Comparison of ENCODE assay signal across 17 cellular contexts in the genomic region with DNA sequence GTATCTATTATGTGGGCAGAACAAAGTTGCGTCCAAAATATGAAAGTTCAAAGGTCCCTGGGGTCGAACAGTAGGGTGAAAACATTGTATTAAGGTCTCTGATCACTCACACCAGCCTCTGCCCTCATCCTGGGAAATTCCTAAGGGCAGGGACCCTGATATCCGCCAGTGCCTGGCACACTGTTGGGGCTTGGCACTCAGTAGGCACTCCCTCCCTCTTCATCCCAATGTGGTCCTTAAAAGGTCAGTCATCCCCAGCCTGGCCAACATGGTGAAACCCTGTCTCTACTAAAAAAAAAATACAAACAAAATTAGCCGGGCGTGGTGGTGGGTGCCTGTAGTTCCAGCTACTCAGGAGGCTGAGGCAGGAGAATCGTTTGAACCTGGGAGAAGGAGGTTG. TPM values are rescaled to one million over a fixed set of nuclear protein-coding genes. Genes with fewer than 3 reads are reported as not detected.
DNase-seq lines count a peak whose midpoint lies in the region; ATAC-seq lines count a peak whose summit lies in the region.
"Had no signal": no experiment of that assay in that cellular context is flagged by ENCODE, and none has a peak within 500 bp of the region (broad histone marks: within the 10 kb centered on the region; RNA-seq: fewer than 3 reads in every experiment).

No MANE protein-coding gene starts in this region.

- DNase-seq in activated naive CD8-positive, alpha-beta T cell treated with anti-CD3 and anti-CD28 coated beads, Interleukin-2, amount 50 U/mL, for 24 hours, result no peak
- no peak for DNase-seq in activated naive CD8-positive, alpha-beta T cell treated with anti-CD3 and anti-CD28 coated beads for 36 hours
- DNase-seq in mesenteric fat pad (ENCODE audit: low spot score) (peak; percentile 45), SW480 (ENCODE audit: low spot score) (no peak)
- no peak for DNase-seq in stimulated activated naive B cell treated with anti-CD40 and anti-IgM and Interleukin-4, amounts not matched to agents 10 μg/mL and 1 μg/mL and 100 μg/mL, for 72 hours
- DNase-seq in activated T-helper 2 cell treated with anti-CD3 and anti-CD28 coated beads, Interferon-gamma antibody, Interleukin-2, Interleukin-4, amounts not matched to agents 10 μg/mL and 5 μg/mL and 100 μg/mL, durations not matched to agents 14 hours and 24 hours and 36 hours (ENCODE audit: low spot score), result no peak
- DNase-seq: AML-193; Caco-2; Calu3; CD4-positive, alpha-beta T cell; CD8-positive, alpha-beta T cell; DMS79 treated with DMSO at 0.1 percent for 48 hours; GF-D8 had no signal

- no peak for ATAC-seq in activated naive CD8-positive, alpha-beta T cell treated with anti-CD3 and anti-CD28 coated beads, Interleukin-2, amount 50 U/mL, for 24 hours
- no peak for ATAC-seq in stimulated activated naive B cell treated with anti-CD40 and anti-IgM and Interleukin-4, amounts not matched to agents 10 μg/mL and 1 μg/mL and 100 μg/mL, for 72 hours (replicated peaks)
- ATAC-seq in HG02798 (IDR thresholded peaks at IDR 0.05; ENCODE audit: poor library complexity, unreplicated experiment), result no peak
- ATAC-seq: A549; CD8-positive, alpha-beta T cell had no signal

- H3K36me3 Mint-ChIP-seq in activated naive CD8-positive, alpha-beta T cell treated with anti-CD3 and anti-CD28 coated beads, Interleukin-2, amount 50 U/mL, for 24 hours (ENCODE audit: low read depth), result peaks cover 6% of the 10 kb centered on the region
- peaks cover 21% of the 10 kb centered on the region for H3K36me3 Mint-ChIP-seq in activated naive CD8-positive, alpha-beta T cell treated with anti-CD3 and anti-CD28 coated beads for 36 hours
- peaks cover 20 to 23% of the 10 kb centered on the region in 2 donors for H3K36me3 Mint-ChIP-seq in stimulated activated naive B cell treated with anti-CD40 and anti-IgM and Interleukin-4, amounts not matched to agents 10 μg/mL and 1 μg/mL and 100 μg/mL, for 72 hours
- peaks cover 29% of the 10 kb centered on the region for H3K36me3 Mint-ChIP-seq in activated T-helper 2 cell treated with anti-CD3 and anti-CD28 coated beads, Interferon-gamma antibody, Interleukin-2, Interleukin-4, amounts not matched to agents 10 μg/mL and 5 μg/mL and 100 μg/mL, durations not matched to agents 14 hours and 24 hours and 36 hours (ENCODE audit: low read depth)

- no peak overlapping the region for H3K4me3 Mint-ChIP-seq in activated naive CD8-positive, alpha-beta T cell treated with anti-CD3 and anti-CD28 coated beads, Interleukin-2, amount 50 U/mL, for 24 hours
- H3K4me3 Mint-ChIP-seq in activated naive CD8-positive, alpha-beta T cell treated with anti-CD3 and anti-CD28 coated beads for 36 hours, result no peak overlapping the region
- no peak overlapping the region for H3K4me3 Mint-ChIP-seq in stimulated activated naive B cell treated with anti-CD40 and anti-IgM and Interleukin-4, amounts not matched to agents 10 μg/mL and 1 μg/mL and 100 μg/mL, for 72 hours
- no peak overlapping the region for H3K4me3 Mint-ChIP-seq in activated T-helper 2 cell treated with anti-CD3 and anti-CD28 coated beads, Interferon-gamma antibody, Interleukin-2, Interleukin-4, amounts not matched to agents 10 μg/mL and 5 μg/mL and 100 μg/mL, durations not matched to agents 14 hours and 24 hours and 36 hours (ENCODE audit: low read depth)
- H3K4me3 Mint-ChIP-seq: B cell; CD4-positive, alpha-beta T cell; CD8-positive, alpha-beta T cell had no signal

- intact Hi-C loops in activated T-helper 2 cell treated with anti-CD3 and anti-CD28 coated beads, Interferon-gamma antibody, Interleukin-2, Interleukin-4, amounts not matched to agents 10 μg/mL and 5 μg/mL and 100 μg/mL, durations not matched to agents 14 hours and 24 hours and 36 hours (cut with micrococcal nuclease), result no loop called here

- H3K4me1 Mint-ChIP-seq in activated naive CD8-positive, alpha-beta T cell treated with anti-CD3 and anti-CD28 coated beads, Interleukin-2, amount 50 U/mL, for 24 hours, result peaks cover 5% of the 10 kb centered on the region
- H3K4me1 Mint-ChIP-seq in activated naive CD8-positive, alpha-beta T cell treated with anti-CD3 and anti-CD28 coated beads for 36 hours, result peaks cover 7% of the 10 kb centered on the region
- H3K4me1 Mint-ChIP-seq in stimulated activated naive B cell treated with anti-CD40 and anti-IgM and Interleukin-4, amounts not matched to agents 10 μg/mL and 1 μg/mL and 100 μg/mL, for 72 hours, result peaks cover 2 to 10% of the 10 kb centered on the region in 2 donors
- H3K4me1 Mint-ChIP-seq in activated T-helper 2 cell treated with anti-CD3 and anti-CD28 coated beads, Interferon-gamma antibody, Interleukin-2, Interleukin-4, amounts not matched to agents 10 μg/mL and 5 μg/mL and 100 μg/mL, durations not matched to agents 14 hours and 24 hours and 36 hours (ENCODE audit: low read depth), result peaks cover 5% of the 10 kb centered on the region

- no peaks in the 10 kb centered on the region for H3K9me3 Mint-ChIP-seq in activated naive CD8-positive, alpha-beta T cell treated with anti-CD3 and anti-CD28 coated beads, Interleukin-2, amount 50 U/mL, for 24 hours
- H3K9me3 Mint-ChIP-seq in activated naive CD8-positive, alpha-beta T cell treated with anti-CD3 and anti-CD28 coated beads for 36 hours, result no peaks in the 10 kb centered on the region
- H3K9me3 Mint-ChIP-seq in stimulated activated naive B cell treated with anti-CD40 and anti-IgM and Interleukin-4, amounts not matched to agents 10 μg/mL and 1 μg/mL and 100 μg/mL, for 72 hours, result no peaks in the 10 kb centered on the region
- H3K9me3 Mint-ChIP-seq in activated T-helper 2 cell treated with anti-CD3 and anti-CD28 coated beads, Interferon-gamma antibody, Interleukin-2, Interleukin-4, amounts not matched to agents 10 μg/mL and 5 μg/mL and 100 μg/mL, durations not matched to agents 14 hours and 24 hours and 36 hours, result no peaks in the 10 kb centered on the region
- H3K9me3 Mint-ChIP-seq: CD4-positive, alpha-beta T cell; CD8-positive, alpha-beta T cell had no signal

- peak overlapping the region; percentile 35 for H3K27ac Mint-ChIP-seq in activated naive CD8-positive, alpha-beta T cell treated with anti-CD3 and anti-CD28 coated beads, Interleukin-2, amount 50 U/mL, for 24 hours
- no peak overlapping the region for H3K27ac Mint-ChIP-seq in activated naive CD8-positive, alpha-beta T cell treated with anti-CD3 and anti-CD28 coated beads for 36 hours
- peak overlapping the region; percentile 60 for H3K27ac Mint-ChIP-seq in stimulated activated naive B cell treated with anti-CD40 and anti-IgM and Interleukin-4, amounts not matched to agents 10 μg/mL and 1 μg/mL and 100 μg/mL, for 72 hours
- no peak overlapping the region for H3K27ac Mint-ChIP-seq in activated T-helper 2 cell treated with anti-CD3 and anti-CD28 coated beads, Interferon-gamma antibody, Interleukin-2, Interleukin-4, amounts not matched to agents 10 μg/mL and 5 μg/mL and 100 μg/mL, durations not matched to agents 14 hours and 24 hours and 36 hours
- H3K27ac Mint-ChIP-seq: B cell; CD4-positive, alpha-beta T cell; CD8-positive, alpha-beta T cell had no signal

- no peaks in the 10 kb centered on the region for H3K27me3 Mint-ChIP-seq in activated naive CD8-positive, alpha-beta T cell treated with anti-CD3 and anti-CD28 coated beads, Interleukin-2, amount 50 U/mL, for 24 hours
- H3K27me3 Mint-ChIP-seq in activated naive CD8-positive, alpha-beta T cell treated with anti-CD3 and anti-CD28 coated beads for 36 hours, result no peaks in the 10 kb centered on the region
- H3K27me3 Mint-ChIP-seq in stimulated activated naive B cell treated with anti-CD40 and anti-IgM and Interleukin-4, amounts not matched to agents 10 μg/mL and 1 μg/mL and 100 μg/mL, for 72 hours, result no peaks in the 10 kb centered on the region
- H3K27me3 Mint-ChIP-seq in activated T-helper 2 cell treated with anti-CD3 and anti-CD28 coated beads, Interferon-gamma antibody, Interleukin-2, Interleukin-4, amounts not matched to agents 10 μg/mL and 5 μg/mL and 100 μg/mL, durations not matched to agents 14 hours and 24 hours and 36 hours (ENCODE audit: low read depth), result no peaks in the 10 kb centered on the region
- H3K27me3 Mint-ChIP-seq: B cell; CD4-positive, alpha-beta T cell had no signal

RNA-seq across cellular contexts. Expression of a gene that starts 6.3 kb away (rescaled TPM):
- total RNA-seq in activated naive CD8-positive, alpha-beta T cell treated with anti-CD3 and anti-CD28 coated beads for 36 hours, result 10 to 100 TPM; 79.6 to 84.2 TPM
- total RNA-seq in mesenteric fat pad, result 58.6 TPM
- total RNA-seq in activated T-helper 2 cell treated with anti-CD3 and anti-CD28 coated beads, Interferon-gamma antibody, Interleukin-2, Interleukin-4, amounts not matched to agents 10 μg/mL and 5 μg/mL and 100 μg/mL, durations not matched to agents 14 hours and 24 hours and 36 hours, result 91.7 and 98.8 TPM in 2 replicates

RNA-seq across cellular contexts. Expression of a gene that starts 6.8 kb away (rescaled TPM):
- total RNA-seq in activated naive CD8-positive, alpha-beta T cell treated with anti-CD3 and anti-CD28 coated beads for 36 hours, result 10 to 100 TPM; 67.2 to 69.0 TPM
- total RNA-seq in mesenteric fat pad, result 23.6 TPM
- 65.7 and 69.2 TPM in 2 replicates for total RNA-seq in activated T-helper 2 cell treated with anti-CD3 and anti-CD28 coated beads, Interferon-gamma antibody, Interleukin-2, Interleukin-4, amounts not matched to agents 10 μg/mL and 5 μg/mL and 100 μg/mL, durations not matched to agents 14 hours and 24 hours and 36 hours

RNA-seq across cellular contexts. Expression of a gene that starts 55.5 kb away (rescaled TPM):
- total RNA-seq in activated naive CD8-positive, alpha-beta T cell treated with anti-CD3 and anti-CD28 coated beads for 36 hours, result 100 to 1,000 TPM; 219 to 227 TPM
- 189 TPM for total RNA-seq in mesenteric fat pad
- total RNA-seq in activated T-helper 2 cell treated with anti-CD3 and anti-CD28 coated beads, Interferon-gamma antibody, Interleukin-2, Interleukin-4, amounts not matched to agents 10 μg/mL and 5 μg/mL and 100 μg/mL, durations not matched to agents 14 hours and 24 hours and 36 hours, result 242 and 250 TPM in 2 replicates

RNA-seq across cellular contexts. Expression of a gene that starts 59.9 kb away (rescaled TPM):
- total RNA-seq in activated naive CD8-positive, alpha-beta T cell treated with anti-CD3 and anti-CD28 coated beads for 36 hours, result not detected
- 4.6 TPM for total RNA-seq in mesenteric fat pad
- not detected in 2 replicates for total RNA-seq in activated T-helper 2 cell treated with anti-CD3 and anti-CD28 coated beads, Interferon-gamma antibody, Interleukin-2, Interleukin-4, amounts not matched to agents 10 μg/mL and 5 μg/mL and 100 μg/mL, durations not matched to agents 14 hours and 24 hours and 36 hours
- total RNA-seq: A172; Calu3; CD4-positive, alpha-beta T cell; CD8-positive, alpha-beta T cell had no signal

Comparison
In these comparisons a context has a peak if more than half of its experiments do, and no peak if none do; other contexts are left out.
1. H3K27ac Mint-ChIP-seq: peak in activated naive CD8-positive, alpha-beta T cell treated with anti-CD3 and anti-CD28 coated beads, Interleukin-2, amount 50 U/mL, for 24 hours (single experiment) and stimulated activated naive B cell treated with anti-CD40 and anti-IgM and Interleukin-4, amounts not matched to agents 10 μg/mL and 1 μg/mL and 100 μg/mL, for 72 hours (single experiment); none in activated naive CD8-positive, alpha-beta T cell treated with anti-CD3 and anti-CD28 coated beads for 36 hours (single experiment) and activated T-helper 2 cell treated with anti-CD3 and anti-CD28 coated beads, Interferon-gamma antibody, Interleukin-2, Interleukin-4, amounts not matched to agents 10 μg/mL and 5 μg/mL and 100 μg/mL, durations not matched to agents 14 hours and 24 hours and 36 hours (single experiment).